Comparison of ENCODE assay signal across 25 cellular contexts in the genomic region with DNA sequence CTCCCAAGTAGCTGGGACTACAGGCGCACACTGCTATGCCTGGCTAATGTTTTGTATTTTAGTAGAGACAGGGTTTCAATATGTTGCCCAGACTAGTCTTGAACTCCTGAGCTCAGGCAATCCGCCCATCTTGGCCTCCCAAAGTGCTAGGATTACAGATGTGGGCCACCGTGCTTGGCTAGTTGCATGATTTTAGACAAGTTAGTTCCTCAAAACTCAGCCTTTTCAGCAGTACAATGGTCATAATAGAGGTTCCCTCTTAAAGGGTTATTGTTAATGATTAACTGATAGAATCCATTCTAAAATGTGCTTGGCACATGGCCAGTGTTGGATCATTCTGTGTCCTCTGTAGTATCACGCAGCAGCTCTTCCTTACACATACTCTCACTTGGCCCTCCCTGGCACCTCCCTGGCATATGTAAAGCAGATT. TPM values are rescaled to one million over a fixed set of nuclear protein-coding genes. Genes with fewer than 3 reads are reported as not detected.
A peak's percentile ranks its signal among the peaks of the same experiment; 100 is the strongest.
DNase-seq lines count a peak whose midpoint lies in the region; ATAC-seq, FAIRE-seq and TF ChIP-seq lines count a peak whose summit lies in the region.
"Had no signal": no experiment of that assay in that cellular context is flagged by ENCODE, and none has a peak within 500 bp of the region (broad histone marks: within the 10 kb centered on the region; RNA-seq: fewer than 3 reads in every experiment).

No MANE protein-coding gene starts in this region.

- no peaks in the 10 kb centered on the region for H3K36me3 ChIP-seq in OCI-LY3 (replicated peaks; ENCODE audit: low read depth, low read length)
- H3K36me3 ChIP-seq in kidney (ENCODE audit: control insufficient read depth in 1 of 2, insufficient read depth in 2 of 2, low read length in 2 of 2), result no peaks in the 10 kb centered on the region

- H3K27ac ChIP-seq in OCI-LY3 (ENCODE audit: low read length), result no peak overlapping the region
- H3K27ac ChIP-seq in kidney (ENCODE audit: low read depth in 2 of 2, low read length in 2 of 2), result peak overlapping the region; percentile 14 to 38

- FAIRE-seq in kidney (lab: Jason Lieb, UNC), result peak; percentile 58

- H2AFZ ChIP-seq in OCI-LY3 (ENCODE audit: low read depth, low read length), result no peak overlapping the region

- H3K9ac ChIP-seq in OCI-LY3 (ENCODE audit: low read length) (no peak overlapping the region), kidney (ENCODE audit: low read length in 2 of 2) (no peak overlapping the region)

- no peaks in the 10 kb centered on the region for H3K9me3 ChIP-seq in OCI-LY3 (ENCODE audit: insufficient read depth, low read length)
- H3K9me3 ChIP-seq in kidney (ENCODE audit: control insufficient read depth in 1 of 2, low read length in 2 of 2), result no peaks in the 10 kb centered on the region

- peak overlapping the region; percentile 9 for H3K4me3 Mint-ChIP-seq in neural crest cell
- no peak overlapping the region for H3K4me3 Mint-ChIP-seq in HFFc6
- H3K4me3 Mint-ChIP-seq: activated CD4-positive, alpha-beta T cell treated with anti-CD3 and anti-CD28 coated beads, Interleukin-2, amount 10 ng/mL, durations not matched to agents 7 days and 5 days; CD14-positive monocyte; type B pancreatic cell had no signal

- ATAC-seq in GM19455 (IDR thresholded peaks at IDR 0.05; ENCODE audit: unreplicated experiment), result no peak
- ATAC-seq: activated naive CD4-positive, alpha-beta T cell treated with anti-CD3 and anti-CD28 coated beads, Interleukin-2, amount 50 U/mL, for 72 hours had no signal

- no peaks in the 10 kb centered on the region for H3K36me3 Mint-ChIP-seq in neural crest cell (ENCODE audit: low read depth)
- H3K36me3 Mint-ChIP-seq in HFFc6 (ENCODE audit: low read depth), result no peaks in the 10 kb centered on the region
- H3K36me3 Mint-ChIP-seq: activated naive CD4-positive, alpha-beta T cell treated with anti-CD3 and anti-CD28 coated beads, Interleukin-2, amount 50 U/mL, for 72 hours; CD14-positive monocyte; immature natural killer cell; type B pancreatic cell had no signal

- no peaks in the 10 kb centered on the region for H4K20me1 ChIP-seq in OCI-LY3 (ENCODE audit: insufficient read depth, low read length)

- intact Hi-C loops in kidney (cut with DNase I), result no loop called here

- H3K9me3 Mint-ChIP-seq in neural crest cell (peaks cover 3% of the 10 kb centered on the region), HFFc6 (no peaks in the 10 kb centered on the region)
- H3K9me3 Mint-ChIP-seq: activated CD4-positive, alpha-beta T cell treated with anti-CD3 and anti-CD28 coated beads, Interleukin-2, amount 10 ng/mL, durations not matched to agents 7 days and 5 days; activated naive CD4-positive, alpha-beta T cell treated with anti-CD3 and anti-CD28 coated beads, Interleukin-2, amount 50 U/mL, for 72 hours; CD14-positive monocyte; immature natural killer cell; type B pancreatic cell had no signal

- peak overlapping the region; percentile 73 for H3K4me2 ChIP-seq in OCI-LY3 (ENCODE audit: low read length)

- H3K4me1 ChIP-seq in OCI-LY3 (ENCODE audit: low read length) (peaks cover 40% of the 10 kb centered on the region), kidney (ENCODE audit: control insufficient read depth in 1 of 2, insufficient read depth in 1 of 2, low read depth in 1 of 2, low read length in 2 of 2) (peaks cover 5 to 6% of the 10 kb centered on the region in 2 donors)

- TF ChIP-seq CTCF in OCI-LY3 (IDR thresholded peaks at IDR 0.05; ENCODE audit: low read depth, low read length) (no peak), kidney (IDR thresholded peaks at IDR 0.05; ENCODE audit: borderline replicate concordance, extremely low read depth, insufficient read depth) (no peak), neural crest cell (conservative IDR thresholded peaks at IDR 0.05) (no peak), HFFc6 (IDR thresholded peaks at IDR 0.05) (no peak)

- H3K27me3 ChIP-seq in OCI-LY3 (ENCODE audit: low read depth, low read length), result no peaks in the 10 kb centered on the region

- H3K27ac Mint-ChIP-seq in neural crest cell (ENCODE audit: unreplicated experiment) (no peak overlapping the region), HFFc6 (no peak overlapping the region)
- H3K27ac Mint-ChIP-seq: activated CD4-positive, alpha-beta T cell treated with anti-CD3 and anti-CD28 coated beads, Interleukin-2, amount 10 ng/mL, durations not matched to agents 7 days and 5 days; activated naive CD4-positive, alpha-beta T cell treated with anti-CD3 and anti-CD28 coated beads, Interleukin-2, amount 50 U/mL, for 72 hours; type B pancreatic cell had no signal

- H3K79me2 ChIP-seq in OCI-LY3 (ENCODE audit: low read length), result no peaks in the 10 kb centered on the region

- H3K4me3 ChIP-seq in OCI-LY3 (ENCODE audit: low read length) (no peak overlapping the region), kidney (ENCODE audit: low read length in 2 of 2) (no peak overlapping the region)
- H3K4me3 ChIP-seq: lung had no signal

- H3K27me3 Mint-ChIP-seq in neural crest cell (ENCODE audit: low read depth) (no peaks in the 10 kb centered on the region), HFFc6 (ENCODE audit: insufficient read depth) (peaks cover 4% of the 10 kb centered on the region)
- H3K27me3 Mint-ChIP-seq: activated CD4-positive, alpha-beta T cell treated with anti-CD3 and anti-CD28 coated beads, Interleukin-2, amount 10 ng/mL, durations not matched to agents 7 days and 5 days; type B pancreatic cell had no signal

- peak; percentile 93 for DNase-seq in COLO668 (lab: John Stamatoyannopoulos, UW; ENCODE audit: unreplicated experiment)
- DNase-seq in kidney, result no peak
- DNase-seq in neural crest cell (ENCODE audit: low read depth, low spot score), result no peak
- DNase-seq in HFFc6, result no peak
- DNase-seq in stimulated activated naive CD4-positive, alpha-beta T cell treated with Interleukin-2 at 50 U/mL for 16 hours (lab: John Stamatoyannopoulos, UW), result no peak
- no peak for DNase-seq in ureter (ENCODE audit: low spot score)
- DNase-seq: activated CD4-positive, alpha-beta T cell treated with anti-CD3 and anti-CD28 coated beads, Interleukin-2, amount 10 ng/mL, durations not matched to agents 7 days and 5 days; aorta; caudate nucleus; erythroblast; foreskin fibroblast; GDM1; H7; immature natural killer cell; MM.1S; NCI-H1694; NCI-H2227 treated with DMSO at 0.1 percent for 48 hours; nucleus accumbens; T-helper 1 cell had no signal

- H3K4me1 Mint-ChIP-seq in neural crest cell, result peaks cover 41% of the 10 kb centered on the region
- H3K4me1 Mint-ChIP-seq in HFFc6 (ENCODE audit: low read depth), result peaks cover 16% of the 10 kb centered on the region; the same call in 1 of the 2 replicates

RNA-seq across cellular contexts. Expression of gene IFT88, which starts 19.5 kb away (rescaled TPM):
- total RNA-seq in kidney (30.3 TPM), neural crest cell (21.0 and 22.5 TPM in 2 replicates), ureter (20.7 TPM)
- 20.2 TPM for polyA plus RNA-seq in kidney (ENCODE audit: insufficient read depth, low read depth, low replicate concordance)
- total RNA-seq in HFFc6 (2021; fragmentation: NEBNext Ultra II Directional; extraction: Animal tissue kit (Norgen Biotek cat#: 25700)), result 1 to 10 TPM; 8.2 to 9.5 (median 9.0) TPM

RNA-seq across cellular contexts. Expression of gene CRYL1, which starts 21.8 kb away (rescaled TPM):
- total RNA-seq in kidney, result 130 TPM
- polyA plus RNA-seq in kidney (ENCODE audit: insufficient read depth, low read depth, low replicate concordance), result 462 TPM
- total RNA-seq in neural crest cell, result 19.9 and 20.6 TPM in 2 replicates
- total RNA-seq in HFFc6 (2021; fragmentation: NEBNext Ultra II Directional; extraction: Animal tissue kit (Norgen Biotek cat#: 25700)), result 10 to 100 TPM; 10.9 to 13.2 (median 12.0) TPM
- total RNA-seq in ureter, result 35.0 TPM
